In the genomic region with DNA sequence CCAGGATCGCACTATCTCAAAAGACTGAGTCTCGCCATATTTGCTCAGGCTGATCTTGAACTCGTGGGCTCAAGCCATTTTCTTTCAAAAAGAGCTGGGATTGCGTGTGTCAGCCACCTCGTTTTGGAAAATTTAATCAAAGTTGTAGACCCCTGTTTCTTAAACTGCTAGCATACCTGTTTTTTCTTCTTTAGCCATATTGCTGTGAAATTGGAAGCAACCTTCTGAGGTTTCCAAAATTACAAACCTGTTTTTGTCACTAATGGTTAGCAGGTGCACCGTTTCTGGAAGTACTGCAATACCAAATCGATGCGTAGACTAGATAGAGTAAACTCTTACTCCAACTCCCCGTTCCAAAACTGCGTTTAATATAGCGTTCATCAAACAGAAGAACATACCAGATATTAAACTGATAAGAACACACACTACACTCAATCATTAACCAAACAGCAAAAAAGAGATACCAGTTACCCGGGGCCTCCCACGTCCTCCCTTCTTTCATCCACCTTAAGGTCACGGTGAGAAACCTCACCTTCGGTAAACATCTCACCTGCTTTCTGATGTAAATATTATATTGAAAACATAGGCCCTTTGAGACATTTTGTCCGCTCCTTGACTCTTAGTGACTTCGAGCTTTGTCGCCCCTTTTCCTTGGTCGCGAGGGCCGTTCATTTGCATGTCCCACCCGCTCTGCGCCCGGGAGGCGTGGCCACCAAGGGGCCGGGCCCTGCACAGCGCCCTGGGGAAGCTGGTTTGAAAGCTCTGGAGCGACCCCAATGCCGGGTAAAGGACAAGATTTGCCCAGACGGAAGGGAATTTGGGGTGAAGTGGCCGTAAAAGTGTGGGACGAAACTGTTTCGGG, we compare ENCODE assay signal across 8 cellular contexts. TPM values are rescaled to one million over a fixed set of nuclear protein-coding genes. Genes with fewer than 3 reads are reported as not detected.
A peak's percentile ranks its signal among the peaks of the same experiment; 100 is the strongest.
DNase-seq lines count a peak whose midpoint lies in the region; ATAC-seq and TF ChIP-seq lines count a peak whose summit lies in the region.

RNU2-63P (minus strand) TSS at position 462 of the 862 bp plus-strand sequence.

- H3K36me3 ChIP-seq in BLaER1 treated with 17β-estradiol and CSF1 and Interleukin-3, amounts not matched to agents 10 nM and 100 nM, result 0 out of 22 replicates have a peak, but pooled peaks cover 0 to 3% (median 0%) of the 10 kb centered on the region in 11 experiments
- no peaks in the 10 kb centered on the region for H3K36me3 ChIP-seq in mucosa of descending colon (ENCODE audit: low read depth)

- intact Hi-C loops in mucosa of descending colon (cut with DNase I, micrococcal nuclease), result no loop called here

- H3K4me2 ChIP-seq in BLaER1 treated with 17β-estradiol and CSF1 and Interleukin-3, amounts not matched to agents 10 nM and 100 nM, result peak within 1 kb of the TSS; percentile 77 to 95 (median 87)

- peaks cover 0 to 7% (median 6%) of the 10 kb centered on the region in 10 experiments; a peak in 13 of 20 replicates for H3K4me1 ChIP-seq in BLaER1 treated with 17β-estradiol and CSF1 and Interleukin-3, amounts not matched to agents 10 nM and 100 nM
- H3K4me1 ChIP-seq in mucosa of descending colon (ENCODE audit: low read depth), result peaks cover 7% of the 10 kb centered on the region

- no peak for TF ChIP-seq CTCF in epithelial cell of proximal tubule (conservative IDR thresholded peaks at IDR 0.05; ENCODE audit: low read depth, low read length)
- no peak for TF ChIP-seq CTCF in mucosa of descending colon (IDR thresholded peaks at IDR 0.05)

- H3K9me3 ChIP-seq in BLaER1 treated with 17β-estradiol and CSF1 and Interleukin-3, amounts not matched to agents 10 nM and 100 nM (replicated peaks in 1 of 11), result peaks cover 12 to 19% (median 16%) of the 10 kb centered on the region in 11 experiments
- H3K9me3 ChIP-seq in mucosa of descending colon, result no peaks in the 10 kb centered on the region

- H3K27ac ChIP-seq in BLaER1 treated with 17β-estradiol and CSF1 and Interleukin-3, amounts not matched to agents 10 nM and 100 nM, result peak within 1 kb of the TSS in 10 of 11 experiments; percentile 61 to 91 (median 88); a peak in 20 of 22 replicates

- no peaks in the 10 kb centered on the region for H3K27me3 ChIP-seq in BLaER1 treated with 17β-estradiol and CSF1 and Interleukin-3, amounts not matched to agents 10 nM and 100 nM

- H4K20me1 ChIP-seq in BLaER1 treated with 17β-estradiol and CSF1 and Interleukin-3, amounts not matched to agents 10 nM and 100 nM, result no peaks in the 10 kb centered on the region; a peak in 1 of 22 replicates

- ATAC-seq in GM19395 (IDR thresholded peaks at IDR 0.05; ENCODE audit: unreplicated experiment) (peak; percentile 88), HG03565 (IDR thresholded peaks at IDR 0.05; ENCODE audit: unreplicated experiment) (peak; percentile 61), mucosa of descending colon (peak; percentile 94)

- H3K9ac ChIP-seq in BLaER1 treated with 17β-estradiol and CSF1 and Interleukin-3, amounts not matched to agents 10 nM and 100 nM, result peak within 1 kb of the TSS; percentile 70 to 91 (median 85)

- H3K4me3 ChIP-seq in BLaER1 treated with 17β-estradiol and CSF1 and Interleukin-3, amounts not matched to agents 10 nM and 100 nM, result peak within 1 kb of the TSS; percentile 50 to 75 (median 67)
- H3K4me3 ChIP-seq in epithelial cell of proximal tubule (ENCODE audit: low read depth, low read length), result peak within 1 kb of the TSS; percentile 80
- H3K4me3 ChIP-seq in mucosa of descending colon, result peak within 1 kb of the TSS; percentile 30

- peak; percentile 71 to 82 for DNase-seq in NOMO-1 (lab: John Stamatoyannopoulos, UW; ENCODE audit: unreplicated experiment in 2 of 2)
- DNase-seq in activated CD8-positive, alpha-beta memory T cell treated with anti-CD3 and anti-CD28 coated beads, Interleukin-2, amount 50 U/mL, for 4 hours, result peak; percentile 76
- peak; percentile 89 for DNase-seq in epithelial cell of proximal tubule (ENCODE audit: low read depth)
- DNase-seq in mucosa of descending colon, result peak; percentile 81 to 87 (median 83)
- DNase-seq in stimulated activated CD8-positive, alpha-beta memory T cell treated with anti-CD3 and anti-CD28 coated beads, Interleukin-4, amount 100 ng/mL, for 1 hour (ENCODE audit: low read depth in 2 of 2, low spot score in 1 of 2), result peak; percentile 50 to 58

RNA-seq across cellular contexts. Expression of gene RNU2-63P, which starts in this region (rescaled TPM):
- total RNA-seq in epithelial cell of proximal tubule, result not detected in 2 replicates
- 1 to 10 TPM; 2.9 to 4.7 (median 2.9) TPM for total RNA-seq in mucosa of descending colon

Comparison
In these comparisons a context has a peak if more than half of its experiments do, and no peak if none do; other contexts are left out.
1. Peak in every context shown above with its lines: DNase-seq, ATAC-seq, H3K4me3 ChIP-seq and H3K27ac ChIP-seq.
2. Peak in DNase-seq and H3K4me3 ChIP-seq in epithelial cell of proximal tubule; RNA of the gene not detected or under 1 TPM.
3. H3K4me3 ChIP-seq: peak in every context shown above with its lines; median percentile 80 in epithelial cell of proximal tubule; 67 in BLaER1 treated with 17β-estradiol and CSF1 and Interleukin-3, amounts not matched to agents 10 nM and 100 nM; 30 in mucosa of descending colon.